22 cellular contexts compared by ENCODE assay signal in the genomic region with DNA sequence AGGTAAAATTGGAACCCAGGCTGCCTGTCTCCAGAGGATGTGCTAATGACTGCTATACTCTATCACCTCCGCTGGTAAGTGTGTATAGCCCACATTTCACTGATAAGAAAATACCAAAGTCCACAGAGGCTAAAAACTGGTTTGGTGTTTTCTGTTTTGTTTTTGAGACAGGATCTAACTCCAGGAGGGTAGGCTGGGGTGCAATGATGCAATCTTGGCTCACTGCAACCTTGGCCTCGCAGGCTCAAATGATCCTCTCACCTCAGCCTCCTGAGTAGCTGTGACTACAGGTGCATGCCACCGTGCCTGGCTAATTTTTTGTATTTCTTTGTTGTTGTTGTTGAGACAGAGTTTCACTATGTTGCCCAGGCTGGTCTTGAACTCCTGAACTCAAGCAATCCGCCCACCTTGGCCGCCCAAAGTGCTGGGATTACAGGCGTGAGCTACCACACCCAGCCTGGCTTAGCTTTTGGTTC.
A peak's percentile ranks its signal among the peaks of the same experiment; 100 is the strongest.
DNase-seq lines count a peak whose midpoint lies in the region; ATAC-seq, FAIRE-seq and TF ChIP-seq lines count a peak whose summit lies in the region.
"Had no signal": no experiment of that assay in that cellular context is flagged by ENCODE, and none has a peak within 500 bp of the region (broad histone marks: within the 10 kb centered on the region; RNA-seq: fewer than 3 reads in every experiment).

No MANE protein-coding gene starts in this region.

- H3K9me3 ChIP-seq in right lobe of liver = no peaks in the 10 kb centered on the region
- no peaks in the 10 kb centered on the region for H3K9me3 ChIP-seq in small intestine (ENCODE audit: control insufficient read depth, low read depth)
- H3K9me3 ChIP-seq in A673 (ENCODE audit: low read depth, low read length, poor library complexity, severe bottlenecking) = no peaks in the 10 kb centered on the region
- H3K9me3 ChIP-seq: BLaER1, Caco-2, HAP-1 had no signal

- H3K4me3 ChIP-seq in right lobe of liver (no peak overlapping the region), small intestine (ENCODE audit: low read depth in 1 of 2, low read length in 2 of 2) (no peak overlapping the region), A673 (ENCODE audit: low read depth, low read length, poor library complexity, severe bottlenecking) (no peak overlapping the region)
- H3K4me3 ChIP-seq: BLaER1, HAP-1 had no signal

- H3K36me3 Mint-ChIP-seq in WTC11 = no peaks in the 10 kb centered on the region
- H3K36me3 Mint-ChIP-seq: CD4-positive, CD25-positive, alpha-beta regulatory T cell; CD8-positive, alpha-beta T cell had no signal

- H3K9me3 Mint-ChIP-seq in WTC11 = no peaks in the 10 kb centered on the region
- H3K9me3 Mint-ChIP-seq: CD8-positive, alpha-beta T cell had no signal

- BruUV-seq in A673 (replicated peaks; lab: Mats Ljungman, UMichigan) = no TSS peak

- WGBS in right lobe of liver (ENCODE audit: insufficient coverage, low coverage, low lambda C conversion rate, missing lambda C conversion rate) = 41% methylated on average over 2 of the region's 6 CpGs
- 32 to 74% (median 36%) methylated on average over 6 of the region's 6 CpGs for WGBS in small intestine, 3 donors

- TF ChIP-seq POLR2A in right lobe of liver (IDR thresholded peaks at IDR 0.05) = no peak

- no peak overlapping the region for H3K27ac Mint-ChIP-seq in WTC11
- H3K27ac Mint-ChIP-seq: B cell; CD4-positive, CD25-positive, alpha-beta regulatory T cell; CD8-positive, alpha-beta T cell; HFFc6 had no signal

- H3K27me3 ChIP-seq in right lobe of liver (no peaks in the 10 kb centered on the region), small intestine (ENCODE audit: control insufficient read depth in 2 of 2, insufficient read depth in 2 of 2, low read length in 2 of 2) (no peaks in the 10 kb centered on the region), A673 (replicated peaks; ENCODE audit: insufficient read depth, low read depth, low read length, poor library complexity) (no peaks in the 10 kb centered on the region)
- H3K27me3 ChIP-seq: BLaER1 had no signal

- H3K36me3 ChIP-seq in right lobe of liver (no peaks in the 10 kb centered on the region), small intestine (ENCODE audit: control insufficient read depth in 2 of 2, insufficient read depth in 2 of 2, low read length in 2 of 2) (no peaks in the 10 kb centered on the region), A673 (ENCODE audit: insufficient read depth, low read length, poor library complexity, severe bottlenecking) (no peaks in the 10 kb centered on the region)
- H3K36me3 ChIP-seq: BLaER1, HAP-1 had no signal

- FAIRE-seq in small intestine (lab: Jason Lieb, UNC) = no peak
- FAIRE-seq: G401.6, GM12892, H54 had no signal

- ATAC-seq in WTC11 (no peak), left lobe of liver (peak; percentile 71), right lobe of liver (peak; percentile 59 to 85 (median 72)), HG02938 (IDR thresholded peaks at IDR 0.05; ENCODE audit: unreplicated experiment) (no peak)
- ATAC-seq: CD8-positive, alpha-beta T cell had no signal

- no peak for TF ChIP-seq CTCF in WTC11 (IDR thresholded peaks at IDR 0.05)
- TF ChIP-seq CTCF in right lobe of liver (IDR thresholded peaks at IDR 0.05) = peak in 1 of 4 donors; percentile 15
- no peak for TF ChIP-seq CTCF in A673 (conservative IDR thresholded peaks at IDR 0.05; ENCODE audit: low read depth, low read length)

- H3K4me3 Mint-ChIP-seq in WTC11 = no peak overlapping the region
- H3K4me3 Mint-ChIP-seq: B cell; CD4-positive, CD25-positive, alpha-beta regulatory T cell; CD8-positive, alpha-beta T cell; HFFc6 had no signal

- H3K27ac ChIP-seq in right lobe of liver (no peak overlapping the region), small intestine (ENCODE audit: low read depth in 1 of 2, low read length in 1 of 2) (no peak overlapping the region), A673 (ENCODE audit: low read depth, low read length, poor library complexity, severe bottlenecking) (no peak overlapping the region)
- H3K27ac ChIP-seq: BLaER1, C4-2B had no signal

- CTCF ChIA-PET in WTC11 (lab: Charles Lee) (no interaction called here), A673 (lab: Charles Lee) (no interaction called here)

- H3K4me1 Mint-ChIP-seq in WTC11 = peaks cover 23% of the 10 kb centered on the region
- H3K4me1 Mint-ChIP-seq: B cell; CD4-positive, CD25-positive, alpha-beta regulatory T cell had no signal

- intact Hi-C loops in right lobe of liver (cut with DNase I) = loop anchor here in 1 of 2 donors (5.0 kb wide), 1 partner anchor 208 kb away; no protein-coding TSS in a partner anchor
- intact Hi-C loops in A673 (cut with micrococcal nuclease; ENCODE audit: unreplicated experiment) = loop anchor here (10.0 kb wide), 1 partner anchor 1514 kb away; no protein-coding TSS in a partner anchor

- H3K27me3 Mint-ChIP-seq in WTC11 (ENCODE audit: low read depth) = no peaks in the 10 kb centered on the region
- H3K27me3 Mint-ChIP-seq: B cell; CD4-positive, CD25-positive, alpha-beta regulatory T cell had no signal

- H3K4me1 ChIP-seq in right lobe of liver = peaks cover 0 to 12% (median 2%) of the 10 kb centered on the region in 4 donors
- no peaks in the 10 kb centered on the region for H3K4me1 ChIP-seq in small intestine (ENCODE audit: control insufficient read depth in 2 of 2, insufficient read depth in 1 of 2, low read depth in 1 of 2, low read length in 1 of 2)
- H3K4me1 ChIP-seq in A673 (ENCODE audit: insufficient read depth, low read length, poor library complexity, severe bottlenecking) = no peaks in the 10 kb centered on the region
- H3K4me1 ChIP-seq: BLaER1, HAP-1 had no signal

- POLR2A ChIA-PET in WTC11 (lab: Charles Lee) = no interaction called here
- POLR2A ChIA-PET in A673 (lab: Charles Lee; ENCODE audit: low non-redundant PET) = no interaction called here

- DNase-seq in WTC11 (ENCODE audit: low spot score) (no peak), left lobe of liver (ENCODE audit: low spot score) (no peak), right lobe of liver (no peak), small intestine (peak; percentile 64), NCI-H510A (lab: John Stamatoyannopoulos, UW) (no peak), A673 (ENCODE audit: low spot score) (no peak)
- DNase-seq in effector CD4-positive, alpha-beta T cell = no peak
- DNase-seq: CD4-positive, CD25-positive, alpha-beta regulatory T cell; CD8-positive, alpha-beta T cell; DMS153; DND-41; GOT3; HFFc6 had no signal

TF ChIP-seq in WTC11, 78 proteins besides CTCF, POLR2A, EP300 and RAD21:
- TF ChIP-seq MYBL2 (CRISPR knock-in tag; IDR thresholded peaks at IDR 0.05) = no peak
- no peak for TF ChIP-seq GTF2I (CRISPR knock-in tag; conservative IDR thresholded peaks at IDR 0.05)
- peak; percentile 97 for TF ChIP-seq GABPB1 (CRISPR knock-in tag; IDR thresholded peaks at IDR 0.05)
- no peak for TF ChIP-seq ESRRA (CRISPR knock-in tag; IDR thresholded peaks at IDR 0.05; ENCODE audit: borderline replicate concordance)

Comparison
In these comparisons a context has a peak if more than half of its experiments do, and no peak if none do; other contexts are left out.
1. ATAC-seq: peak in left lobe of liver (single experiment) and right lobe of liver (4 of 4); none in WTC11 (single experiment) and HG02938 (single experiment).